25 cellular contexts compared by ENCODE assay signal in the genomic region with DNA sequence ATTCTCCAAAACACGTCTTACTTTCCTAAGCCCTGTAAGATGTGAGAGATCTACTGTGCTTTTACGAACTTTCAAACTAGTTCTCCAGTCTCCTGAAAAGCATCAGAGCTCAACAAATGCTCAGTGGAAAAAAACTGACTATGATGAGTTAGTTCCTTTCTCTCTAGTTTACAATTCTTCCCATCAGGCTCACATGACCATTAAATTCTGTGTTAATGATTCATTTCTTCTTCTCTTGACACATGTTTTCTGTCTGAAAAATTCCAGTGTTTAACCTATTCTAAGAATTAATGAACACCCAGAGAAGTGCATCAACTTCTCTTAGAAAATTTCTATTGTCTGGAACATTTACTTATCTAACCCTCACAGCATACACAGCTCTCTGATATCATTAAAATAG.
DNase-seq lines count a peak whose midpoint lies in the region; ATAC-seq, FAIRE-seq and TF ChIP-seq lines count a peak whose summit lies in the region.
"Had no signal": no experiment of that assay in that cellular context is flagged by ENCODE, and none has a peak within 500 bp of the region (broad histone marks: within the 10 kb centered on the region; RNA-seq: fewer than 3 reads in every experiment).

No MANE protein-coding gene starts in this region.

- H3K27me3 Mint-ChIP-seq in neural progenitor cell (ENCODE audit: insufficient read depth, low read depth): no peaks in the 10 kb centered on the region

- no peak overlapping the region for H2BK120ac ChIP-seq in H1 (replicated peaks; ENCODE audit: low read depth, low read length)

- H3K27ac Mint-ChIP-seq in neural progenitor cell: no peak overlapping the region

- no peak overlapping the region for H2BK15ac ChIP-seq in H1 (ENCODE audit: low read length)

- FAIRE-seq in H54 (lab: Jason Lieb, UNC): peak; percentile 52
- no peak for FAIRE-seq in H1 (lab: Jason Lieb, UNC)
- FAIRE-seq: D721Med, GM12878 had no signal

- H2AFZ ChIP-seq in H1 (ENCODE audit: low read length): peak overlapping the region; percentile 80; the same call in 1 of the 2 replicates
- H2AFZ ChIP-seq in neural progenitor cell (replicated peaks): peak overlapping the region; percentile 59
- H2AFZ ChIP-seq in MM.1S (ENCODE audit: low read length): no peak overlapping the region

- H3K14ac ChIP-seq in H1 (ENCODE audit: insufficient read length): no peak overlapping the region

- H3K9me3 Mint-ChIP-seq in neural progenitor cell: no peaks in the 10 kb centered on the region

- DNase-seq in H54 (ENCODE audit: insufficient read length, low spot score) (no peak), H1 (ENCODE audit: low read depth in 1 of 2, low spot score in 2 of 2) (no peak), kidney epithelial cell (ENCODE audit: low read depth) (peak; percentile 51), neural progenitor cell (ENCODE audit: low spot score) (no peak), MM.1S (no peak), prostate gland (ENCODE audit: low spot score) (no peak), testis (no peak)
- DNase-seq: DMS53; GDM1; GOT3; NCI-H1092; NCI-H1436; NCI-H187; NCI-H2081 treated with DMSO at 0.1 percent for 48 hours; NCI-H2171; NCI-H524 treated with DMSO at 0.1 percent for 48 hours; NCI-H82; NK-92 treated with Interleukin-12 subunit alpha and Interleukin-12 subunit beta, amount 100 ng/mL, for 24 hours; SHP77 had no signal

- H3K36me3 ChIP-seq in H1 (ENCODE audit: control insufficient read depth in 2 of 4, insufficient read depth in 4 of 4, low read length in 3 of 4): no peaks in the 10 kb centered on the region
- H3K36me3 ChIP-seq in kidney epithelial cell (ENCODE audit: control insufficient read depth, insufficient read depth, low read length): no peaks in the 10 kb centered on the region
- no peaks in the 10 kb centered on the region for H3K36me3 ChIP-seq in neural progenitor cell
- H3K36me3 ChIP-seq in MM.1S (replicated peaks; ENCODE audit: insufficient read depth, low read length): no peaks in the 10 kb centered on the region
- H3K36me3 ChIP-seq in prostate gland: no peaks in the 10 kb centered on the region
- no peaks in the 10 kb centered on the region for H3K36me3 ChIP-seq in testis (ENCODE audit: low read depth, missing control alignments)

- ATAC-seq in GM21825 (IDR thresholded peaks at IDR 0.05; ENCODE audit: unreplicated experiment): no peak
- ATAC-seq: GM12878, HCT116, Panc1 had no signal

- no peaks in the 10 kb centered on the region for H3K9me2 ChIP-seq in MM.1S (replicated peaks; ENCODE audit: insufficient read depth, low read length)

- H3K9me3 ChIP-seq in H1 (ENCODE audit: insufficient read depth in 2 of 2, low read depth in 1 of 2, low read length in 1 of 2): no peaks in the 10 kb centered on the region
- H3K9me3 ChIP-seq in neural progenitor cell (ENCODE audit: low read depth): no peaks in the 10 kb centered on the region
- H3K9me3 ChIP-seq in MM.1S (replicated peaks; ENCODE audit: insufficient read depth, low read length): no peaks in the 10 kb centered on the region; the same call in 1 of the 2 replicates
- H3K9me3 ChIP-seq in prostate gland: no peaks in the 10 kb centered on the region
- no peaks in the 10 kb centered on the region for H3K9me3 ChIP-seq in testis

- no peak overlapping the region for H3K4me3 Mint-ChIP-seq in neural progenitor cell

- no peak overlapping the region for H2AK5ac ChIP-seq in H1 (ENCODE audit: low read depth, low read length)

- H3K9ac ChIP-seq in H1 (replicated peaks in 1 of 4; ENCODE audit: extremely low read depth in 1 of 4, low read depth in 3 of 4, low read length in 3 of 4): no peak overlapping the region
- no peak overlapping the region for H3K9ac ChIP-seq in neural progenitor cell
- H3K9ac ChIP-seq in MM.1S (ENCODE audit: low read length): no peak overlapping the region

- H3K18ac ChIP-seq in H1 (ENCODE audit: extremely low read depth, low read length): no peak overlapping the region

- POLR2A ChIA-PET in H1 (lab: Charles Lee; ENCODE audit: partially characterized antibody): no interaction called here

- H3K23ac ChIP-seq in H1 (ENCODE audit: insufficient read length): no peak overlapping the region

- H3K4ac ChIP-seq in H1 (replicated peaks; ENCODE audit: insufficient read length, low read depth, low read length): no peak overlapping the region

- no peak overlapping the region for H4K8ac ChIP-seq in H1 (ENCODE audit: extremely low read depth, insufficient read depth, low read length)

- H3K79me2 ChIP-seq in H1 (ENCODE audit: control insufficient read depth in 1 of 2, insufficient read depth in 2 of 2, low read length in 2 of 2) (no peaks in the 10 kb centered on the region), neural progenitor cell (ENCODE audit: low read depth) (no peaks in the 10 kb centered on the region), MM.1S (ENCODE audit: low read length) (no peaks in the 10 kb centered on the region)

- 87% methylated on average over 2 of the region's 2 CpGs; no CpG with 5 or more reads in 1 of the 2 experiments for WGBS in H1 (ENCODE audit: extremely low coverage in 1 of 2, insufficient coverage in 1 of 2, insufficient read length in 1 of 2, insufficient replicate concordance in 2 of 2, low coverage in 1 of 2, low lambda C conversion rate in 2 of 2, missing lambda C conversion rate in 1 of 2), 2 experiments
- 85% methylated on average over 2 of the region's 2 CpGs for WGBS in prostate gland
- WGBS in testis, 2 donors: 92% methylated on average over 2 of the region's 2 CpGs

- H3K79me1 ChIP-seq in H1 (ENCODE audit: low read depth, low read length): no peaks in the 10 kb centered on the region

- no peak overlapping the region for H4K5ac ChIP-seq in H1 (ENCODE audit: insufficient read length, low read depth, low read length)

- H4K20me1 ChIP-seq in H1 (replicated peaks in 1 of 2; ENCODE audit: control insufficient read depth in 1 of 2, insufficient read depth in 2 of 2, low read length in 2 of 2): no peaks in the 10 kb centered on the region
- H4K20me1 ChIP-seq in neural progenitor cell (ENCODE audit: low read depth): no peaks in the 10 kb centered on the region
- H4K20me1 ChIP-seq in MM.1S (ENCODE audit: insufficient read depth, low read length): no peaks in the 10 kb centered on the region

- no peaks in the 10 kb centered on the region for H3K23me2 ChIP-seq in H1 (ENCODE audit: low read depth, low read length)

- H3K4me1 Mint-ChIP-seq in neural progenitor cell: peaks cover 12% of the 10 kb centered on the region

- TF ChIP-seq POLR2A in H54 (IDR thresholded peaks at IDR 0.05; ENCODE audit: low read depth, low read length) (no peak), H1 (IDR thresholded peaks at IDR 0.05; ENCODE audit: control extremely low read depth in 1 of 2, low read depth in 2 of 2, low read length in 2 of 2) (no peak), prostate gland (IDR thresholded peaks at IDR 0.05) (no peak), testis (IDR thresholded peaks at IDR 0.05) (no peak)

- H3K4me1 ChIP-seq in H1 (replicated peaks in 1 of 4; ENCODE audit: control insufficient read depth in 3 of 4, insufficient read depth in 4 of 4, low read length in 3 of 4): no peaks in the 10 kb centered on the region
- no peaks in the 10 kb centered on the region for H3K4me1 ChIP-seq in neural progenitor cell
- no peaks in the 10 kb centered on the region for H3K4me1 ChIP-seq in MM.1S (ENCODE audit: low read length)
- no peaks in the 10 kb centered on the region for H3K4me1 ChIP-seq in prostate gland (replicated peaks)
- no peaks in the 10 kb centered on the region for H3K4me1 ChIP-seq in testis

- H3K27ac ChIP-seq in H1 (ENCODE audit: low read depth, low read length) (no peak overlapping the region), neural progenitor cell (no peak overlapping the region), MM.1S (ENCODE audit: low read length) (no peak overlapping the region), prostate gland (no peak overlapping the region), testis (no peak overlapping the region)
- H3K27ac ChIP-seq: RWPE1 had no signal

- no peak overlapping the region for H2BK12ac ChIP-seq in H1 (ENCODE audit: low read depth, low read length)

- TF ChIP-seq CTCF in H1 (IDR thresholded peaks at IDR 0.05; ENCODE audit: control extremely low read depth in 1 of 3, insufficient read depth in 1 of 3, low read depth in 1 of 3, low read length in 3 of 3) (no peak), kidney epithelial cell (IDR thresholded peaks at IDR 0.05; ENCODE audit: insufficient read depth, low read length, poor library complexity, severe bottlenecking) (no peak), neural progenitor cell (IDR thresholded peaks at IDR 0.05) (no peak), MM.1S (IDR thresholded peaks at IDR 0.05; ENCODE audit: low read length) (no peak), prostate gland (IDR thresholded peaks at IDR 0.05) (no peak), testis (IDR thresholded peaks at IDR 0.05) (no peak)

- no peak overlapping the region for H3K56ac ChIP-seq in H1 (replicated peaks; ENCODE audit: insufficient read length, low read depth, low read length)

- H3K4me3 ChIP-seq in H1 (ENCODE audit: extremely low read depth in 1 of 4, insufficient read depth in 2 of 4, low read depth in 3 of 4, low read length in 4 of 4): no peak overlapping the region
- no peak overlapping the region for H3K4me3 ChIP-seq in kidney epithelial cell (ENCODE audit: low read depth, low read length)
- H3K4me3 ChIP-seq in neural progenitor cell: no peak overlapping the region
- no peak overlapping the region for H3K4me3 ChIP-seq in MM.1S (ENCODE audit: low read length)
- H3K4me3 ChIP-seq in prostate gland: no peak overlapping the region
- no peak overlapping the region for H3K4me3 ChIP-seq in testis
- H3K4me3 ChIP-seq: GM12878 had no signal

- H2BK5ac ChIP-seq in H1 (ENCODE audit: low read depth, low read length): no peak overlapping the region

- no peaks in the 10 kb centered on the region for H3F3A ChIP-seq in neural progenitor cell (ENCODE audit: low read depth)
- no peaks in the 10 kb centered on the region for H3F3A ChIP-seq in MM.1S (ENCODE audit: insufficient read depth, low read length)

- CTCF ChIA-PET in H1 (lab: Charles Lee; ENCODE audit: partially characterized antibody): no interaction called here

- no peak for TF ChIP-seq EP300 in H1 (IDR thresholded peaks at IDR 0.05; ENCODE audit: borderline replicate concordance in 1 of 2, low read depth in 2 of 2, low read length in 2 of 2)

- no peaks in the 10 kb centered on the region for H3K36me3 Mint-ChIP-seq in neural progenitor cell

- H3K27me3 ChIP-seq in H1 (replicated peaks in 1 of 4; ENCODE audit: control insufficient read depth in 3 of 4, extremely low read depth in 1 of 4, insufficient read depth in 3 of 4, low read length in 3 of 4) (no peaks in the 10 kb centered on the region), kidney epithelial cell (ENCODE audit: control insufficient read depth, insufficient read depth, low read length) (no peaks in the 10 kb centered on the region), neural progenitor cell (no peaks in the 10 kb centered on the region), MM.1S (replicated peaks; ENCODE audit: insufficient read depth, low read length) (no peaks in the 10 kb centered on the region), prostate gland (replicated peaks; ENCODE audit: insufficient read depth) (no peaks in the 10 kb centered on the region), testis (no peaks in the 10 kb centered on the region)

- H4K91ac ChIP-seq in H1 (replicated peaks; ENCODE audit: insufficient read length, low read length): no peak overlapping the region

- intact Hi-C loops in prostate gland (cut with DNase I) (no loop called here), testis (cut with DNase I; ENCODE audit: low total_unique reads) (no loop called here)

- TF ChIP-seq RAD21 in H1 (IDR thresholded peaks at IDR 0.05 in 1 of 2, conservative IDR thresholded peaks at IDR 0.05 in 1 of 2; ENCODE audit: low read depth in 2 of 2, low read length in 2 of 2): no peak

- H2BK20ac ChIP-seq in H1 (ENCODE audit: low read length): no peak overlapping the region

- no peak overlapping the region for H3K4me2 ChIP-seq in H1 (ENCODE audit: insufficient read depth in 1 of 2, low read depth in 2 of 2, low read length in 2 of 2)
- H3K4me2 ChIP-seq in neural progenitor cell: no peak overlapping the region
- H3K4me2 ChIP-seq in MM.1S (ENCODE audit: low read depth, low read length): no peak overlapping the region
